ENCODE assay signal across 26 cellular contexts in genomic region chr6:170193326-170193821, GRCh38.
"Had no signal": no experiment of that assay in that cellular context is flagged by ENCODE, and none has a peak within 500 bp of the region (broad histone marks: within the 10 kb centered on the region; RNA-seq: fewer than 3 reads in every experiment).

No MANE protein-coding gene starts in this region.

- H3K27ac Mint-ChIP-seq: activated CD8-positive, alpha-beta T cell treated with anti-CD3 and anti-CD28 coated beads, Interleukin-2, amount 10 ng/mL, durations not matched to agents 7 days and 5 days; activated naive CD4-positive, alpha-beta T cell treated with anti-CD3 and anti-CD28 coated beads, Interleukin-2, amount 50 U/mL, for 72 hours; activated T-cell treated with anti-CD3 and anti-CD28 coated beads, Interleukin-2, amount 50 U/mL, for 24 hours; activated T-helper 2 cell treated with anti-CD3 and anti-CD28 coated beads, Interferon-gamma antibody, Interleukin-2, Interleukin-4, amounts not matched to agents 10 μg/mL and 5 μg/mL and 100 μg/mL, durations not matched to agents 14 hours and 24 hours and 36 hours had no signal

- ATAC-seq: activated CD8-positive, alpha-beta T cell treated with anti-CD3 and anti-CD28 coated beads, Interleukin-2, amount 10 ng/mL, durations not matched to agents 7 days and 5 days; activated naive CD4-positive, alpha-beta T cell treated with anti-CD3 and anti-CD28 coated beads, Interleukin-2, amount 50 U/mL, for 72 hours; body of pancreas; K562; Panc1 had no signal

- H3K4me3 Mint-ChIP-seq: activated CD8-positive, alpha-beta T cell treated with anti-CD3 and anti-CD28 coated beads, Interleukin-2, amount 10 ng/mL, durations not matched to agents 7 days and 5 days; activated T-cell treated with anti-CD3 and anti-CD28 coated beads, Interleukin-2, amount 50 U/mL, for 24 hours had no signal

- DNase-seq: activated CD4-positive, alpha-beta T cell treated with anti-CD3 and anti-CD28 coated beads for 1 hour; activated CD4-positive, alpha-beta T cell treated with anti-CD3 and anti-CD28 coated beads for 48 hours; activated CD4-positive, alpha-beta T cell treated with anti-CD3 and anti-CD28 coated beads, Interleukin-2, amount 50 U/mL, for 48 hours; activated CD4-positive, CD25-positive, alpha-beta regulatory T cell; activated gamma-delta T cell; activated naive CD4-positive, alpha-beta T cell treated with Interleukin-2 at 50 U/mL for 16 hours; activated T-cell treated with anti-CD3 and anti-CD28 coated beads, Interleukin-2, amount 50 U/mL, for 24 hours; adrenal gland; body of pancreas; IMR-90; NCI-H1092 treated with DMSO at 0.1 percent for 48 hours; NCI-H1417 treated with DMSO at 0.1 percent for 48 hours; NCI-H187 treated with DMSO at 0.1 percent for 48 hours; NCI-H2081; NCI-H226; NCI-H524 treated with DMSO at 0.1 percent for 48 hours; RPMI8226; SIG-M5; SW 1271; T1000; WERI-Rb-1 had no signal
